Comparison of ENCODE assay signal across 2 cellular contexts in the genomic region with DNA sequence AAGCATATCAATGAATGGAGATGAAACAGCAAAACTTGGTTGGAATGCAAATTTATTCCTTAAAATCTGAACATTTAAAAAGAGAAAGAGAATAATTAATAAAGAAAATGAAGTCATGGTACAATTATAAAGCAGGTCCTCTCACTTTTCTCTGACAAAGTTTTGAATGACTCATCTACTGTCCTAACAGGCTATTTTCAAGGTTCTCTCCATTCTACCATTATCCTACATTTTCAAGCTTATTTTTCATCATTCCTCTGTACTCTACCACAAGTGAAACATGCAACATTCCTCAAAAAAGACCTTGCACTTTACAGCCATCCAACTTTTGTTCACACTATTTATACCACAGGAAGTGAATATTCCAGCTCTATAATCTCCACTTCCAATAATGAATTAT.
TF ChIP-seq lines count a peak whose summit lies in the region.

No MANE protein-coding gene starts in this region.

TF ChIP-seq in HCT116, 20 proteins besides CTCF, POLR2A, EP300 and RAD21:
- TF ChIP-seq POLR2AphosphoS5 (IDR thresholded peaks at IDR 0.05; ENCODE audit: low read depth, low read length) (no peak), SIN3A (IDR thresholded peaks at IDR 0.05; ENCODE audit: low read depth) (no peak), ZNF274 (IDR thresholded peaks at IDR 0.05; ENCODE audit: low read depth, low read length) (no peak), ZFX (IDR thresholded peaks at IDR 0.05) (no peak), JUND (IDR thresholded peaks at IDR 0.05) (no peak), CEBPB (IDR thresholded peaks at IDR 0.05; ENCODE audit: low read depth) (no peak), SRF (IDR thresholded peaks at IDR 0.05; ENCODE audit: low read depth) (no peak), ELF1 (IDR thresholded peaks at IDR 0.05; ENCODE audit: borderline replicate concordance, low read depth) (no peak), EGR1 (IDR thresholded peaks at IDR 0.05; ENCODE audit: low read depth) (no peak), CBX3 (IDR thresholded peaks at IDR 0.05; ENCODE audit: low read depth) (no peak), FOSL1 (IDR thresholded peaks at IDR 0.05; ENCODE audit: low read depth) (no peak), TCF7L2 (IDR thresholded peaks at IDR 0.05; ENCODE audit: borderline replicate concordance, extremely low read depth, insufficient read depth, insufficient read length) (no peak), EZH2 (IDR thresholded peaks at IDR 0.05) (no peak), EZH2phosphoT487 (IDR thresholded peaks at IDR 0.05; ENCODE audit: borderline replicate concordance) (no peak), SP1 (IDR thresholded peaks at IDR 0.05; ENCODE audit: low read depth) (no peak)
- TF ChIP-seq, protein P1, sequence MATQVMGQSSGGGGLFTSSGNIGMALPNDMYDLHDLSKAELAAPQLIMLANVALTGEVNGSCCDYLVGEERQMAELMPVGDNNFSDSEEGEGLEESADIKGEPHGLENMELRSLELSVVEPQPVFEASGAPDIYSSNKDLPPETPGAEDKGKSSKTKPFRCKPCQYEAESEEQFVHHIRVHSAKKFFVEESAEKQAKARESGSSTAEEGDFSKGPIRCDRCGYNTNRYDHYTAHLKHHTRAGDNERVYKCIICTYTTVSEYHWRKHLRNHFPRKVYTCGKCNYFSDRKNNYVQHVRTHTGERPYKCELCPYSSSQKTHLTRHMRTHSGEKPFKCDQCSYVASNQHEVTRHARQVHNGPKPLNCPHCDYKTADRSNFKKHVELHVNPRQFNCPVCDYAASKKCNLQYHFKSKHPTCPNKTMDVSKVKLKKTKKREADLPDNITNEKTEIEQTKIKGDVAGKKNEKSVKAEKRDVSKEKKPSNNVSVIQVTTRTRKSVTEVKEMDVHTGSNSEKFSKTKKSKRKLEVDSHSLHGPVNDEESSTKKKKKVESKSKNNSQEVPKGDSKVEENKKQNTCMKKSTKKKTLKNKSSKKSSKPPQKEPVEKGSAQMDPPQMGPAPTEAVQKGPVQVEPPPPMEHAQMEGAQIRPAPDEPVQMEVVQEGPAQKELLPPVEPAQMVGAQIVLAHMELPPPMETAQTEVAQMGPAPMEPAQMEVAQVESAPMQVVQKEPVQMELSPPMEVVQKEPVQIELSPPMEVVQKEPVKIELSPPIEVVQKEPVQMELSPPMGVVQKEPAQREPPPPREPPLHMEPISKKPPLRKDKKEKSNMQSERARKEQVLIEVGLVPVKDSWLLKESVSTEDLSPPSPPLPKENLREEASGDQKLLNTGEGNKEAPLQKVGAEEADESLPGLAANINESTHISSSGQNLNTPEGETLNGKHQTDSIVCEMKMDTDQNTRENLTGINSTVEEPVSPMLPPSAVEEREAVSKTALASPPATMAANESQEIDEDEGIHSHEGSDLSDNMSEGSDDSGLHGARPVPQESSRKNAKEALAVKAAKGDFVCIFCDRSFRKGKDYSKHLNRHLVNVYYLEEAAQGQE (IDR thresholded peaks at IDR 0.05; ENCODE audit: low read depth) = no peak
- TF ChIP-seq, protein P2, sequence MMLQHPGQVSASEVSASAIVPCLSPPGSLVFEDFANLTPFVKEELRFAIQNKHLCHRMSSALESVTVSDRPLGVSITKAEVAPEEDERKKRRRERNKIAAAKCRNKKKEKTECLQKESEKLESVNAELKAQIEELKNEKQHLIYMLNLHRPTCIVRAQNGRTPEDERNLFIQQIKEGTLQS (IDR thresholded peaks at IDR 0.05) = no peak
- TF ChIP-seq, protein P3, sequence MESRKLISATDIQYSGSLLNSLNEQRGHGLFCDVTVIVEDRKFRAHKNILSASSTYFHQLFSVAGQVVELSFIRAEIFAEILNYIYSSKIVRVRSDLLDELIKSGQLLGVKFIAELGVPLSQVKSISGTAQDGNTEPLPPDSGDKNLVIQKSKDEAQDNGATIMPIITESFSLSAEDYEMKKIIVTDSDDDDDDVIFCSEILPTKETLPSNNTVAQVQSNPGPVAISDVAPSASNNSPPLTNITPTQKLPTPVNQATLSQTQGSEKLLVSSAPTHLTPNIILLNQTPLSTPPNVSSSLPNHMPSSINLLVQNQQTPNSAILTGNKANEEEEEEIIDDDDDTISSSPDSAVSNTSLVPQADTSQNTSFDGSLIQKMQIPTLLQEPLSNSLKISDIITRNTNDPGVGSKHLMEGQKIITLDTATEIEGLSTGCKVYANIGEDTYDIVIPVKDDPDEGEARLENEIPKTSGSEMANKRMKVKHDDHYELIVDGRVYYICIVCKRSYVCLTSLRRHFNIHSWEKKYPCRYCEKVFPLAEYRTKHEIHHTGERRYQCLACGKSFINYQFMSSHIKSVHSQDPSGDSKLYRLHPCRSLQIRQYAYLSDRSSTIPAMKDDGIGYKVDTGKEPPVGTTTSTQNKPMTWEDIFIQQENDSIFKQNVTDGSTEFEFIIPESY (IDR thresholded peaks at IDR 0.05; ENCODE audit: extremely low read depth, insufficient replicate concordance, low read length) = no peak
- TF ChIP-seq, protein P4, sequence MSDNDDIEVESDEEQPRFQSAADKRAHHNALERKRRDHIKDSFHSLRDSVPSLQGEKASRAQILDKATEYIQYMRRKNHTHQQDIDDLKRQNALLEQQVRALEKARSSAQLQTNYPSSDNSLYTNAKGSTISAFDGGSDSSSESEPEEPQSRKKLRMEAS (IDR thresholded peaks at IDR 0.05) = no peak

TF ChIP-seq in K562, 482 proteins besides CTCF, POLR2A, EP300 and RAD21:
- TF ChIP-seq, protein P5, sequence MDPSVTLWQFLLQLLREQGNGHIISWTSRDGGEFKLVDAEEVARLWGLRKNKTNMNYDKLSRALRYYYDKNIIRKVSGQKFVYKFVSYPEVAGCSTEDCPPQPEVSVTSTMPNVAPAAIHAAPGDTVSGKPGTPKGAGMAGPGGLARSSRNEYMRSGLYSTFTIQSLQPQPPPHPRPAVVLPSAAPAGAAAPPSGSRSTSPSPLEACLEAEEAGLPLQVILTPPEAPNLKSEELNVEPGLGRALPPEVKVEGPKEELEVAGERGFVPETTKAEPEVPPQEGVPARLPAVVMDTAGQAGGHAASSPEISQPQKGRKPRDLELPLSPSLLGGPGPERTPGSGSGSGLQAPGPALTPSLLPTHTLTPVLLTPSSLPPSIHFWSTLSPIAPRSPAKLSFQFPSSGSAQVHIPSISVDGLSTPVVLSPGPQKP (CRISPR knock-in tag; IDR thresholded peaks at IDR 0.05) = no peak
- TF ChIP-seq RBM15 (IDR thresholded peaks at IDR 0.05; ENCODE audit: insufficient read depth, low read length) = no peak
- TF ChIP-seq, protein P6, sequence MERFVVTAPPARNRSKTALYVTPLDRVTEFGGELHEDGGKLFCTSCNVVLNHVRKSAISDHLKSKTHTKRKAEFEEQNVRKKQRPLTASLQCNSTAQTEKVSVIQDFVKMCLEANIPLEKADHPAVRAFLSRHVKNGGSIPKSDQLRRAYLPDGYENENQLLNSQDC (CRISPR knock-in tag; IDR thresholded peaks at IDR 0.05) = no peak
- no peak for TF ChIP-seq ZNF778 (CRISPR knock-in tag; IDR thresholded peaks at IDR 0.05)
- TF ChIP-seq, protein P7, sequence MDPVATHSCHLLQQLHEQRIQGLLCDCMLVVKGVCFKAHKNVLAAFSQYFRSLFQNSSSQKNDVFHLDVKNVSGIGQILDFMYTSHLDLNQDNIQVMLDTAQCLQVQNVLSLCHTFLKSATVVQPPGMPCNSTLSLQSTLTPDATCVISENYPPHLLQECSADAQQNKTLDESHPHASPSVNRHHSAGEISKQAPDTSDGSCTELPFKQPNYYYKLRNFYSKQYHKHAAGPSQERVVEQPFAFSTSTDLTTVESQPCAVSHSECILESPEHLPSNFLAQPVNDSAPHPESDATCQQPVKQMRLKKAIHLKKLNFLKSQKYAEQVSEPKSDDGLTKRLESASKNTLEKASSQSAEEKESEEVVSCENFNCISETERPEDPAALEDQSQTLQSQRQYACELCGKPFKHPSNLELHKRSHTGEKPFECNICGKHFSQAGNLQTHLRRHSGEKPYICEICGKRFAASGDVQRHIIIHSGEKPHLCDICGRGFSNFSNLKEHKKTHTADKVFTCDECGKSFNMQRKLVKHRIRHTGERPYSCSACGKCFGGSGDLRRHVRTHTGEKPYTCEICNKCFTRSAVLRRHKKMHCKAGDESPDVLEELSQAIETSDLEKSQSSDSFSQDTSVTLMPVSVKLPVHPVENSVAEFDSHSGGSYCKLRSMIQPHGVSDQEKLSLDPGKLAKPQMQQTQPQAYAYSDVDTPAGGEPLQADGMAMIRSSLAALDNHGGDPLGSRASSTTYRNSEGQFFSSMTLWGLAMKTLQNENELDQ (CRISPR knock-in tag; IDR thresholded peaks at IDR 0.05; ENCODE audit: borderline replicate concordance) = no peak
- TF ChIP-seq TEAD2 (tag; IDR thresholded peaks at IDR 0.05) = no peak
- TF ChIP-seq ZNF589 (CRISPR knock-in tag; IDR thresholded peaks at IDR 0.05; ENCODE audit: low read depth) = no peak
- no peak for TF ChIP-seq ZBED1 (IDR thresholded peaks at IDR 0.05)
- no peak for TF ChIP-seq SRSF9 (IDR thresholded peaks at IDR 0.05; ENCODE audit: borderline replicate concordance, low read depth, low read length)
- TF ChIP-seq PRPF4 (IDR thresholded peaks at IDR 0.05; ENCODE audit: insufficient read depth, low read depth, low read length, poor library complexity, severe bottlenecking) = no peak
- no peak for TF ChIP-seq PCBP1 (IDR thresholded peaks at IDR 0.05; ENCODE audit: low read depth, low read length, poor library complexity, severe bottlenecking)
- TF ChIP-seq STAT5B (CRISPR knock-in tag; IDR thresholded peaks at IDR 0.05) = no peak
- no peak for TF ChIP-seq FOXK2 (conservative IDR thresholded peaks at IDR 0.05 in 1 of 2, IDR thresholded peaks at IDR 0.05 in 1 of 2; ENCODE audit: low read depth in 2 of 2)
